ENCODE assay signal across 1 cellular context in genomic region chr15:75695206-75695605, GRCh38.
TF ChIP-seq lines count a peak whose summit lies in the region.

No MANE protein-coding gene starts in this region.

TF ChIP-seq in GM12878, 131 proteins besides CTCF, POLR2A, EP300 and RAD21:
- TF ChIP-seq RELB (IDR thresholded peaks at IDR 0.05; ENCODE audit: low read depth) (peak; percentile 68), CREM (IDR thresholded peaks at IDR 0.05; ENCODE audit: low read depth) (0 out of 2 replicates have a peak, but pooled peaks have one; percentile 12), PAX5 (IDR thresholded peaks at IDR 0.05; ENCODE audit: borderline replicate concordance, low read depth, low read length) (peak; percentile 36; the same call in 1 of the 2 replicates), POLR2AphosphoS2 (IDR thresholded peaks at IDR 0.05; ENCODE audit: low read depth, low read length) (no peak), NFIC (IDR thresholded peaks at IDR 0.05; ENCODE audit: low read depth, low read length) (no peak), POLR2AphosphoS5 (IDR thresholded peaks at IDR 0.05; ENCODE audit: low read length) (peak; percentile 53; the same call in 1 of the 2 replicates), ZNF687 (IDR thresholded peaks at IDR 0.05) (peak; percentile 81), IKZF2 (IDR thresholded peaks at IDR 0.05) (0 out of 4 replicates have a peak, but pooled peaks of 1 of the 2 experiments have one; percentile 21), LARP7 (IDR thresholded peaks at IDR 0.05) (0 out of 2 replicates have a peak, but pooled peaks have one; percentile 20), BCL11A (IDR thresholded peaks at IDR 0.05; ENCODE audit: low read depth, low read length) (0 out of 2 replicates have a peak, but pooled peaks have one; percentile 15), RUNX3 (IDR thresholded peaks at IDR 0.05; ENCODE audit: low read length) (peak; percentile 42), ZNF592 (IDR thresholded peaks at IDR 0.05) (peak; percentile 58; the same call in 1 of the 2 replicates), CEBPB (IDR thresholded peaks at IDR 0.05; ENCODE audit: borderline replicate concordance in 1 of 2, low read depth in 2 of 2, low read length in 2 of 2) (0 out of 4 replicates have a peak, but pooled peaks of 1 of the 2 experiments have one; percentile 11), RCOR1 (conservative IDR thresholded peaks at IDR 0.05; ENCODE audit: low read depth, low read length) (no peak), BHLHE40 (IDR thresholded peaks at IDR 0.05; ENCODE audit: borderline replicate concordance in 1 of 2, low read depth in 2 of 2, low read length in 1 of 2) (peak in 1 of 2 experiments; percentile 24; a peak in 1 of 4 replicates), GATAD2B (conservative IDR thresholded peaks at IDR 0.05; ENCODE audit: low read depth) (peak; percentile 54; the same call in 1 of the 2 replicates), JUND (IDR thresholded peaks at IDR 0.05; ENCODE audit: low read depth, low read length) (no peak), IRF5 (IDR thresholded peaks at IDR 0.05; ENCODE audit: borderline replicate concordance) (no peak), MTA3 (IDR thresholded peaks at IDR 0.05; ENCODE audit: borderline replicate concordance, low read length) (0 out of 2 replicates have a peak, but pooled peaks have one; percentile 34), TCF12 (IDR thresholded peaks at IDR 0.05; ENCODE audit: low read depth, low read length) (peak; percentile 36; the same call in 1 of the 2 replicates), MLLT1 (IDR thresholded peaks at IDR 0.05) (no peak), DPF2 (IDR thresholded peaks at IDR 0.05) (peak; percentile 61), POU2F2 (IDR thresholded peaks at IDR 0.05; ENCODE audit: borderline replicate concordance, low read depth, low read length) (0 out of 3 replicates have a peak, but pooled peaks have one; percentile 12), HDAC6 (IDR thresholded peaks at IDR 0.05; ENCODE audit: unreplicated experiment) (no peak), ETV6 (conservative IDR thresholded peaks at IDR 0.05 in 1 of 2, IDR thresholded peaks at IDR 0.05 in 1 of 2; ENCODE audit: borderline replicate concordance in 1 of 2, low read depth in 1 of 2) (no peak), BACH1 (IDR thresholded peaks at IDR 0.05; ENCODE audit: borderline replicate concordance) (no peak), MTA2 (IDR thresholded peaks at IDR 0.05; ENCODE audit: low read depth) (peak; percentile 44; the same call in 1 of the 2 replicates), PKNOX1 (IDR thresholded peaks at IDR 0.05) (no peak), MEF2B (IDR thresholded peaks at IDR 0.05; ENCODE audit: partially characterized antibody, poor library complexity, severe bottlenecking) (peak; percentile 51), NFYA (IDR thresholded peaks at IDR 0.05; ENCODE audit: borderline replicate concordance, low read depth, low read length) (no peak), ZNF622 (IDR thresholded peaks at IDR 0.05) (no peak), IRF4 (IDR thresholded peaks at IDR 0.05; ENCODE audit: low read depth, low read length) (no peak), SPI1 (IDR thresholded peaks at IDR 0.05; ENCODE audit: borderline replicate concordance, insufficient read depth, low read depth, low read length) (peak; percentile 34; the same call in 1 of the 2 replicates), EED (IDR thresholded peaks at IDR 0.05; ENCODE audit: low read depth) (no peak)
